8 cellular contexts compared by ENCODE assay signal in genomic region chr3:38454884-38455638, GRCh38. TPM values are rescaled to one million over a fixed set of nuclear protein-coding genes. Genes with fewer than 3 reads are reported as not detected.
A peak's percentile ranks its signal among the peaks of the same experiment; 100 is the strongest.
DNase-seq lines count a peak whose midpoint lies in the region; ATAC-seq and TF ChIP-seq lines count a peak whose summit lies in the region.

No MANE protein-coding gene starts in this region.

- H3K4me3 ChIP-seq in LNCaP clone FGC (ENCODE audit: low read depth, low read length) (peak overlapping the region; percentile 65), mammary epithelial cell (replicated peaks in 1 of 3; ENCODE audit: insufficient read depth in 1 of 3, low read depth in 2 of 3, low read length in 3 of 3) (peak overlapping the region; percentile 53 to 75 (median 58)), skeletal muscle cell (ENCODE audit: low read depth, low read length) (peak overlapping the region; percentile 75)

- no peak overlapping the region for H3K9ac ChIP-seq in mammary epithelial cell (ENCODE audit: insufficient read depth, low read length)

- no TSS peak for BruUV-seq in mammary epithelial cell (replicated peaks; lab: Mats Ljungman, UMichigan)

- CTCF ChIA-PET in mammary epithelial cell (lab: Charles Lee; ENCODE audit: low non-redundant PET), result no interaction called here

- in situ Hi-C loops in mammary epithelial cell (cut with MboI; ENCODE audit: low sequenced_read_pairs in 2 of 2), result no loop called here

- intact Hi-C loops in mammary epithelial cell (cut with micrococcal nuclease), result no loop called here

- TF ChIP-seq CTCF in LNCaP clone FGC (IDR thresholded peaks at IDR 0.05; ENCODE audit: control insufficient read depth, extremely low read depth, insufficient read depth), result no peak
- no peak for TF ChIP-seq CTCF in mammary epithelial cell (conservative IDR thresholded peaks at IDR 0.05 in 1 of 2, IDR thresholded peaks at IDR 0.05 in 1 of 2; ENCODE audit: extremely low read depth in 1 of 2, insufficient read depth in 1 of 2, low read depth in 1 of 2, low read length in 2 of 2)

- WGBS in mammary epithelial cell (ENCODE audit: low coverage, missing lambda C conversion rate), result 1% methylated on average over 20 of the region's 72 CpGs

- no peaks in the 10 kb centered on the region for H4K20me1 ChIP-seq in mammary epithelial cell (ENCODE audit: insufficient read depth, low read length)

- H3K27ac ChIP-seq in mammary epithelial cell (ENCODE audit: insufficient read depth, low read depth, low read length), result peak overlapping the region; percentile 12

- peaks cover 37% of the 10 kb centered on the region for H3K4me1 ChIP-seq in mammary epithelial cell (ENCODE audit: insufficient read depth, low read length)

- H3K4me2 ChIP-seq in mammary epithelial cell (ENCODE audit: insufficient read depth, low read depth, low read length), result peak overlapping the region; percentile 99

- peak overlapping the region; percentile 92 for H2AFZ ChIP-seq in mammary epithelial cell (ENCODE audit: low read depth, low read length)

- no peaks in the 10 kb centered on the region for H3K9me3 ChIP-seq in mammary epithelial cell (replicated peaks; ENCODE audit: insufficient read depth, low read length)

- peak; percentile 69 for ATAC-seq in SK-N-SH treated with all-trans-retinoic acid at 6 μM for 48 hours
- ATAC-seq in HG03095 (IDR thresholded peaks at IDR 0.05; ENCODE audit: unreplicated experiment), result no peak

- no peaks in the 10 kb centered on the region for H3K36me3 ChIP-seq in mammary epithelial cell (ENCODE audit: insufficient read depth, low read length)

- DNase-seq in AG20443 (ENCODE audit: low spot score) (peak; percentile 79), GM19238 (ENCODE audit: insufficient read length, low spot score) (peak; percentile 31), LNCaP clone FGC (ENCODE audit: low read depth) (no peak), mammary epithelial cell (peak; percentile 62), iPS-NIHi11 (ENCODE audit: low spot score) (peak; percentile 90), skeletal muscle cell (ENCODE audit: low read depth) (no peak)

- dilution Hi-C loops in mammary epithelial cell (cut with HindIII; ENCODE audit: low sequenced_read_pairs), result no loop called here

- H3K27me3 ChIP-seq in mammary epithelial cell (ENCODE audit: insufficient read depth, low read length), result no peaks in the 10 kb centered on the region

- H3K79me2 ChIP-seq in mammary epithelial cell (ENCODE audit: insufficient read depth, low read length), result peaks cover 12% of the 10 kb centered on the region

TF ChIP-seq in SK-N-SH treated with all-trans-retinoic acid at 6 μM for 48 hours, 23 proteins besides CTCF, POLR2A, EP300 and RAD21:
- TF ChIP-seq ZNF565 (CRISPR knock-in tag; conservative IDR thresholded peaks at IDR 0.05; ENCODE audit: low read depth) (no peak), PATZ1 (CRISPR knock-in tag; IDR thresholded peaks at IDR 0.05; ENCODE audit: borderline replicate concordance) (no peak), ZNF70 (CRISPR knock-in tag; IDR thresholded peaks at IDR 0.05) (no peak), ARNTL (CRISPR knock-in tag; IDR thresholded peaks at IDR 0.05; ENCODE audit: borderline replicate concordance, low read depth) (no peak), ESRRG (CRISPR knock-in tag; IDR thresholded peaks at IDR 0.05) (no peak), CSDC2 (CRISPR knock-in tag; IDR thresholded peaks at IDR 0.05) (no peak), TCF4 (CRISPR knock-in tag; IDR thresholded peaks at IDR 0.05; ENCODE audit: borderline replicate concordance) (no peak), GLIS3 (CRISPR knock-in tag; IDR thresholded peaks at IDR 0.05) (no peak), TSHZ2 (CRISPR knock-in tag; IDR thresholded peaks at IDR 0.05) (no peak), TOX (CRISPR knock-in tag; IDR thresholded peaks at IDR 0.05; ENCODE audit: borderline replicate concordance) (no peak), ZNF8 (CRISPR knock-in tag; IDR thresholded peaks at IDR 0.05) (no peak), CREB5 (CRISPR knock-in tag; IDR thresholded peaks at IDR 0.05; ENCODE audit: low read depth) (no peak), ZC3H10 (CRISPR knock-in tag; IDR thresholded peaks at IDR 0.05) (no peak), ISL1 (CRISPR knock-in tag; IDR thresholded peaks at IDR 0.05) (no peak), POU6F1 (CRISPR knock-in tag; IDR thresholded peaks at IDR 0.05; ENCODE audit: borderline replicate concordance, low read depth) (no peak), BACH2 (CRISPR knock-in tag; IDR thresholded peaks at IDR 0.05; ENCODE audit: borderline replicate concordance) (no peak), RARB (CRISPR knock-in tag; IDR thresholded peaks at IDR 0.05) (no peak), PPARA (CRISPR knock-in tag; IDR thresholded peaks at IDR 0.05; ENCODE audit: borderline replicate concordance) (no peak), OSR1 (CRISPR knock-in tag; IDR thresholded peaks at IDR 0.05) (no peak), ZFP3 (CRISPR knock-in tag; IDR thresholded peaks at IDR 0.05) (no peak)

RNA-seq across cellular contexts. Expression of gene ACVR2B, which starts 1.4 kb away (rescaled TPM):
- 1 to 10 TPM; 3.0 to 3.3 TPM for total RNA-seq in mammary epithelial cell
- polyA plus RNA-seq in mammary epithelial cell, result 1.9 TPM
- polyA minus RNA-seq in mammary epithelial cell, result 7.8 TPM

RNA-seq across cellular contexts. Expression of gene EXOG, which starts 41.1 kb away (rescaled TPM):
- 10 to 100 TPM in 1 of 2 donors, 1 to 10 TPM in 1; 8.0 to 19.9 TPM for total RNA-seq in mammary epithelial cell
- polyA plus RNA-seq in mammary epithelial cell, result 5.9 TPM
- 6.2 TPM for polyA minus RNA-seq in mammary epithelial cell

Comparison
In these comparisons a context has a peak if more than half of its experiments do, and no peak if none do; other contexts are left out.
1. DNase-seq: peak in AG20443 (single experiment), GM19238 (single experiment), mammary epithelial cell (single experiment) and iPS-NIHi11 (single experiment); none in LNCaP clone FGC (single experiment) and skeletal muscle cell (single experiment).
2. Peak in every context shown above with its lines, with median percentiles within 50 percentile points of each other: H3K4me3 ChIP-seq.